30 cellular contexts compared by ENCODE assay signal in the genomic region with DNA sequence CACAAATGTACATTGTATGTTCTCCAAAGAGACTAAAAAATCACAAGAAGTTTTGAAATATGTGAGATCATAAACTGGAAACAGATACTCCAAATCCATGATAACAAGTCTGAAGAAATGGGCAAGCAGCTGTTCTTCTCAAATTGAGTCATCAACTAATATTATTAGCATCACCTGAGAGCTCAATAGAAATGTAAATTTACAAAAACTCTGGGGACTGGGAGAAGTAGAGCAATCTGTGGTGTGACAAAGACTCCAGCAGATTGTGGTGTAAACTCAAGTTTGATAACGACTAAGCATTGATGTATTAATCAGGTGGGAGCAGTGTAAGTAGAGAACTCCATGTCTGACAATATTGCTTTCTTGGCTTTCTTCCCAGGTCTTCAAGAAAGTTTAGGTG. TPM values are rescaled to one million over a fixed set of nuclear protein-coding genes. Genes with fewer than 3 reads are reported as not detected.
"Had no signal": no experiment of that assay in that cellular context is flagged by ENCODE, and none has a peak within 500 bp of the region (broad histone marks: within the 10 kb centered on the region; RNA-seq: fewer than 3 reads in every experiment).

No MANE protein-coding gene starts in this region.

- H3K27me3 Mint-ChIP-seq: activated B cell treated with CpG ODN at 0.5 μM for 24 hours; activated CD4-positive, alpha-beta T cell treated with anti-CD3 and anti-CD28 coated beads, Interleukin-2, amount 10 ng/mL, durations not matched to agents 24 days and 14 days had no signal

- FAIRE-seq: astrocyte, RCC 7860 had no signal

- H3K36me3 ChIP-seq: SJSA1 had no signal

- H3K27ac Mint-ChIP-seq: activated B cell treated with CpG ODN at 0.5 μM for 24 hours; activated CD4-positive, alpha-beta T cell treated with anti-CD3 and anti-CD28 coated beads, Interleukin-2, amount 10 ng/mL, durations not matched to agents 24 days and 14 days; activated CD8-positive, alpha-beta memory T cell treated with anti-CD3 and anti-CD28 coated beads, Interleukin-2, amount 10 ng/mL, durations not matched to agents 7 days and 5 days; activated naive CD4-positive, alpha-beta T cell treated with anti-CD3 and anti-CD28 coated beads, Interleukin-2, amount 50 U/mL, for 24 hours; activated T-cell treated with anti-CD3 and anti-CD28 coated beads, Interleukin-2, amount 50 U/mL, for 24 hours; activated T-helper 1 cell treated with anti-CD3 and anti-CD28 coated beads, Interleukin-12 subunit alpha, Interleukin-12 subunit beta, Interleukin-2, Interleukin-4 antibody, amounts not matched to agents 30 ng/mL and 10 ng/mL and 1 ng/mL, durations not matched to agents 14 hours and 24 hours and 36 hours; brain; T-helper 1 cell treated with Interleukin-12 subunit alpha and Interleukin-12 subunit beta and Interleukin-4 antibody, amounts not matched to agents 30 μg/mL and 1 μg/mL, for 36 hours had no signal

- H3K9me3 Mint-ChIP-seq: activated B cell treated with CpG ODN at 0.5 μM for 24 hours; activated naive CD4-positive, alpha-beta T cell treated with anti-CD3 and anti-CD28 coated beads, Interleukin-2, amount 50 U/mL, for 24 hours; activated T-cell treated with anti-CD3 and anti-CD28 coated beads, Interleukin-2, amount 50 U/mL, for 24 hours; activated T-helper 1 cell treated with anti-CD3 and anti-CD28 coated beads, Interleukin-12 subunit alpha, Interleukin-12 subunit beta, Interleukin-2, Interleukin-4 antibody, amounts not matched to agents 30 ng/mL and 10 ng/mL and 1 ng/mL, durations not matched to agents 14 hours and 24 hours and 36 hours; central memory CD8-positive, alpha-beta T cell; T-helper 1 cell treated with Interleukin-12 subunit alpha and Interleukin-12 subunit beta and Interleukin-4 antibody, amounts not matched to agents 30 μg/mL and 1 μg/mL, for 36 hours had no signal

- H3K27ac ChIP-seq: SJSA1 had no signal

- H3K27me3 ChIP-seq: SJSA1 had no signal

- H3K36me3 Mint-ChIP-seq: activated CD8-positive, alpha-beta memory T cell treated with anti-CD3 and anti-CD28 coated beads, Interleukin-2, amount 10 ng/mL, durations not matched to agents 7 days and 5 days; activated naive CD4-positive, alpha-beta T cell treated with anti-CD3 and anti-CD28 coated beads, Interleukin-2, amount 50 U/mL, for 24 hours; brain had no signal

- H3K9me3 ChIP-seq: SJSA1 had no signal

- ATAC-seq: activated CD8-positive, alpha-beta memory T cell treated with anti-CD3 and anti-CD28 coated beads, Interleukin-2, amount 10 ng/mL, durations not matched to agents 7 days and 5 days; PC-3 had no signal

- DNase-seq: activated B cell treated with CpG ODN at 0.5 μM for 24 hours; activated CD4-positive, alpha-beta T cell treated with anti-CD3 and anti-CD28 coated beads for 1 hour; activated CD4-positive, alpha-beta T cell treated with anti-CD3 and anti-CD28 coated beads, Interleukin-2, amount 10 ng/mL, durations not matched to agents 24 days and 14 days; activated CD4-positive, alpha-beta T cell treated with anti-CD3 and anti-CD28 coated beads, Interleukin-2, amount 50 U/mL, for 48 hours; activated CD8-positive, alpha-beta memory T cell treated with anti-CD3 and anti-CD28 coated beads, Interleukin-2, amount 10 ng/mL, durations not matched to agents 7 days and 5 days; activated effector memory CD4-positive, alpha-beta T cell treated with Interleukin-2 at 50 U/mL for 16 hours; activated naive CD4-positive, alpha-beta T cell; activated T-cell treated with anti-CD3 and anti-CD28 coated beads, Interleukin-2, amount 50 U/mL, for 24 hours; amniotic stem cell; cortex of kidney; MV-4-11; NCI-H1092 treated with DMSO at 0.1 percent for 48 hours; NCI-H1417 treated with DMSO at 0.1 percent for 48 hours; NCI-H1694 treated with DMSO at 0.1 percent for 48 hours; NCI-H2029 treated with DMSO at 0.1 percent for 48 hours; NCI-H345; NCI-H510A; NCI-H69; PC-3; SHP77; T-helper 9 cell had no signal

- H3K4me1 ChIP-seq: SJSA1 had no signal

- H3K4me3 Mint-ChIP-seq: activated B cell treated with CpG ODN at 0.5 μM for 24 hours; activated CD4-positive, alpha-beta T cell treated with anti-CD3 and anti-CD28 coated beads, Interleukin-2, amount 10 ng/mL, durations not matched to agents 24 days and 14 days; activated CD8-positive, alpha-beta memory T cell treated with anti-CD3 and anti-CD28 coated beads, Interleukin-2, amount 10 ng/mL, durations not matched to agents 7 days and 5 days; activated naive CD4-positive, alpha-beta T cell treated with anti-CD3 and anti-CD28 coated beads, Interleukin-2, amount 50 U/mL, for 24 hours; activated T-cell treated with anti-CD3 and anti-CD28 coated beads, Interleukin-2, amount 50 U/mL, for 24 hours; activated T-helper 1 cell treated with anti-CD3 and anti-CD28 coated beads, Interleukin-12 subunit alpha, Interleukin-12 subunit beta, Interleukin-2, Interleukin-4 antibody, amounts not matched to agents 30 ng/mL and 10 ng/mL and 1 ng/mL, durations not matched to agents 14 hours and 24 hours and 36 hours; brain; central memory CD8-positive, alpha-beta T cell; T-helper 1 cell treated with Interleukin-12 subunit alpha and Interleukin-12 subunit beta and Interleukin-4 antibody, amounts not matched to agents 30 μg/mL and 1 μg/mL, for 36 hours had no signal

- H3K4me1 Mint-ChIP-seq: activated CD4-positive, alpha-beta T cell treated with anti-CD3 and anti-CD28 coated beads, Interleukin-2, amount 10 ng/mL, durations not matched to agents 24 days and 14 days; activated CD8-positive, alpha-beta memory T cell treated with anti-CD3 and anti-CD28 coated beads, Interleukin-2, amount 10 ng/mL, durations not matched to agents 7 days and 5 days; activated naive CD4-positive, alpha-beta T cell treated with anti-CD3 and anti-CD28 coated beads, Interleukin-2, amount 50 U/mL, for 24 hours; brain; central memory CD8-positive, alpha-beta T cell had no signal

- H3K4me3 ChIP-seq: SJSA1 had no signal

RNA-seq across cellular contexts. Expression of gene GLYATL1, which starts 53.2 kb away (rescaled TPM):
- total RNA-seq: activated B cell treated with CpG ODN at 0.5 μM for 24 hours; activated CD4-positive, alpha-beta T cell treated with anti-CD3 and anti-CD28 coated beads, Interleukin-2, amount 10 ng/mL, durations not matched to agents 24 days and 14 days; activated CD8-positive, alpha-beta memory T cell treated with anti-CD3 and anti-CD28 coated beads, Interleukin-2, amount 10 ng/mL, durations not matched to agents 7 days and 5 days; activated T-helper 1 cell treated with anti-CD3 and anti-CD28 coated beads, Interleukin-12 subunit alpha, Interleukin-12 subunit beta, Interleukin-2, Interleukin-4 antibody, amounts not matched to agents 30 ng/mL and 10 ng/mL and 1 ng/mL, durations not matched to agents 14 hours and 24 hours and 36 hours; astrocyte; MCF 10A; PC-3 had no signal
